In genomic region chr6:121811106-121811505, GRCh38 we compare ENCODE assay signal across 14 cellular contexts.
DNase-seq lines count a peak whose midpoint lies in the region; ATAC-seq and TF ChIP-seq lines count a peak whose summit lies in the region.
"Had no signal": no experiment of that assay in that cellular context is flagged by ENCODE, and none has a peak within 500 bp of the region (broad histone marks: within the 10 kb centered on the region; RNA-seq: fewer than 3 reads in every experiment).

No MANE protein-coding gene starts in this region.

- ATAC-seq in IMR-90 (ENCODE audit: low read depth) (no peak), HG02588 (IDR thresholded peaks at IDR 0.05; ENCODE audit: unreplicated experiment) (no peak)
- ATAC-seq: CD8-positive, alpha-beta T cell had no signal

- H2BK20ac ChIP-seq in IMR-90 (ENCODE audit: low read depth, low read length): peak overlapping the region; percentile 24; the same call in 1 of the 2 replicates

- H2AK9ac ChIP-seq in IMR-90 (replicated peaks; ENCODE audit: low read depth, low read length, poor library complexity): no peak overlapping the region

- dilution Hi-C loops in IMR-90 (cut with HindIII; ENCODE audit: low sequenced_read_pairs, unreplicated experiment): no loop called here

- peaks cover 24% of the 10 kb centered on the region for H3K4me1 Mint-ChIP-seq in endodermal cell
- H3K4me1 Mint-ChIP-seq in nephron progenitor cell: peaks cover 47% of the 10 kb centered on the region
- H3K4me1 Mint-ChIP-seq: B cell had no signal

- H3K4me1 ChIP-seq in IMR-90 (ENCODE audit: control insufficient read depth, insufficient read depth, low read length): peaks cover 12% of the 10 kb centered on the region
- peaks cover 5% of the 10 kb centered on the region for H3K4me1 ChIP-seq in endodermal cell (ENCODE audit: control insufficient read depth, insufficient read depth, low read length)
- H3K4me1 ChIP-seq in colonic mucosa: no peaks in the 10 kb centered on the region
- peaks cover 0 to 7% of the 10 kb centered on the region in 2 donors for H3K4me1 ChIP-seq in adrenal gland (replicated peaks in 1 of 2)
- H3K4me1 ChIP-seq: BLaER1 treated with 17β-estradiol and CSF1 and Interleukin-3, amounts not matched to agents 10 nM and 100 nM; HAP-1 had no signal

- no peak overlapping the region for H3K14ac ChIP-seq in IMR-90 (replicated peaks; ENCODE audit: low read depth, low read length)

- H3K4me3 Mint-ChIP-seq in endodermal cell: no peak overlapping the region
- H3K4me3 Mint-ChIP-seq in nephron progenitor cell: no peak overlapping the region
- H3K4me3 Mint-ChIP-seq: B cell; CD8-positive, alpha-beta T cell had no signal

- WGBS in IMR-90 (ENCODE audit: extremely low coverage in 2 of 2, insufficient read length in 1 of 2), 2 experiments: no CpG with 5 or more reads among the region's 3 CpGs
- 80 to 85% methylated on average over 2 to 3 of the region's 3 CpGs for WGBS in endodermal cell (ENCODE audit: insufficient coverage in 1 of 2, insufficient read length in 1 of 2), 2 experiments
- WGBS in adrenal gland, 4 donors: 80 to 93% (median 87%) methylated on average over 3 of the region's 3 CpGs

- no peaks in the 10 kb centered on the region for H3K9me3 ChIP-seq in IMR-90 (ENCODE audit: control insufficient read depth, insufficient read depth, low read length)
- peaks cover 17% of the 10 kb centered on the region for H3K9me3 ChIP-seq in endodermal cell (ENCODE audit: control insufficient read depth, low read length)
- H3K9me3 ChIP-seq in colonic mucosa: no peaks in the 10 kb centered on the region
- H3K9me3 ChIP-seq in adrenal gland (replicated peaks in 1 of 3): no peaks in the 10 kb centered on the region
- H3K9me3 ChIP-seq: BLaER1 treated with 17β-estradiol and CSF1 and Interleukin-3, amounts not matched to agents 10 nM and 100 nM; HAP-1 had no signal

- H3K79me1 ChIP-seq in IMR-90 (ENCODE audit: low read depth in 1 of 2, low read length in 2 of 2): no peaks in the 10 kb centered on the region

- peak overlapping the region; percentile 36; the same call in 1 of the 2 replicates for H4K91ac ChIP-seq in IMR-90 (ENCODE audit: insufficient read depth, low read depth, low read length)

- H3K9me3 Mint-ChIP-seq in endodermal cell: peaks cover 14% of the 10 kb centered on the region
- peaks cover 10% of the 10 kb centered on the region for H3K9me3 Mint-ChIP-seq in nephron progenitor cell
- H3K9me3 Mint-ChIP-seq: CD8-positive, alpha-beta T cell had no signal

- H2BK120ac ChIP-seq in IMR-90 (ENCODE audit: low read depth, low read length): peak overlapping the region; percentile 89

- H3K4me3 ChIP-seq in IMR-90 (ENCODE audit: insufficient read depth, low read depth, low read length): no peak overlapping the region
- no peak overlapping the region for H3K4me3 ChIP-seq in endodermal cell (ENCODE audit: low read length)
- no peak overlapping the region for H3K4me3 ChIP-seq in colonic mucosa
- no peak overlapping the region for H3K4me3 ChIP-seq in adrenal gland
- H3K4me3 ChIP-seq: BLaER1 treated with 17β-estradiol and CSF1 and Interleukin-3, amounts not matched to agents 10 nM and 100 nM; GM23248; HAP-1 had no signal

- POLR2A ChIA-PET in IMR-90 (lab: Charles Lee; ENCODE audit: unreplicated experiment): no interaction called here

- peak overlapping the region; percentile 16; the same call in 1 of the 2 replicates for H3K27ac ChIP-seq in IMR-90 (ENCODE audit: insufficient read depth, low read length)
- no peak overlapping the region for H3K27ac ChIP-seq in endodermal cell (ENCODE audit: low read depth, low read length)
- no peak overlapping the region for H3K27ac ChIP-seq in colonic mucosa
- H3K27ac ChIP-seq in adrenal gland: no peak overlapping the region
- H3K27ac ChIP-seq: BLaER1 treated with 17β-estradiol and CSF1 and Interleukin-3, amounts not matched to agents 10 nM and 100 nM; GM23248 had no signal

- peak overlapping the region; percentile 77 for H3K18ac ChIP-seq in IMR-90 (ENCODE audit: low read depth, low read length)

- intact Hi-C loops in IMR-90 (cut with micrococcal nuclease) (no loop called here), colonic mucosa (cut with DNase I) (no loop called here), adrenal gland (cut with DNase I) (no loop called here)

- H3K36me3 Mint-ChIP-seq in endodermal cell (ENCODE audit: low read depth) (peaks cover 10% of the 10 kb centered on the region), nephron progenitor cell (ENCODE audit: low read depth) (peaks cover 6% of the 10 kb centered on the region)
- H3K36me3 Mint-ChIP-seq: CD8-positive, alpha-beta T cell had no signal

- no peaks in the 10 kb centered on the region for H4K20me1 ChIP-seq in IMR-90 (ENCODE audit: insufficient read depth, low read length)
- H4K20me1 ChIP-seq: BLaER1 treated with 17β-estradiol and CSF1 and Interleukin-3, amounts not matched to agents 10 nM and 100 nM had no signal

- H3K36me3 ChIP-seq in IMR-90 (ENCODE audit: control insufficient read depth, insufficient read depth, low read length) (no peaks in the 10 kb centered on the region), endodermal cell (ENCODE audit: control insufficient read depth, insufficient read depth, low read length) (no peaks in the 10 kb centered on the region), colonic mucosa (no peaks in the 10 kb centered on the region), adrenal gland (replicated peaks in 1 of 2) (no peaks in the 10 kb centered on the region)
- H3K36me3 ChIP-seq: BLaER1 treated with 17β-estradiol and CSF1 and Interleukin-3, amounts not matched to agents 10 nM and 100 nM; HAP-1 had no signal

- peaks cover 2% of the 10 kb centered on the region for H3K9me1 ChIP-seq in IMR-90 (ENCODE audit: insufficient read depth, low read length)

- H3K27me3 Mint-ChIP-seq in endodermal cell (ENCODE audit: insufficient read depth): no peaks in the 10 kb centered on the region
- no peaks in the 10 kb centered on the region for H3K27me3 Mint-ChIP-seq in nephron progenitor cell (ENCODE audit: low read depth, poor library complexity)
- H3K27me3 Mint-ChIP-seq: B cell had no signal

- H3K27me3 ChIP-seq in IMR-90 (ENCODE audit: control insufficient read depth, insufficient read depth, low read length) (no peaks in the 10 kb centered on the region), endodermal cell (ENCODE audit: control insufficient read depth, insufficient read depth, low read length, poor library complexity, severe bottlenecking) (no peaks in the 10 kb centered on the region), colonic mucosa (no peaks in the 10 kb centered on the region), adrenal gland (no peaks in the 10 kb centered on the region)
- H3K27me3 ChIP-seq: BLaER1 treated with 17β-estradiol and CSF1 and Interleukin-3, amounts not matched to agents 10 nM and 100 nM had no signal

- H3K9ac ChIP-seq in IMR-90 (ENCODE audit: low read depth, low read length) (no peak overlapping the region), endodermal cell (ENCODE audit: extremely low read depth, low read length, poor library complexity, severe bottlenecking) (no peak overlapping the region), colonic mucosa (ENCODE audit: low read depth in 2 of 2, low read length in 2 of 2) (no peak overlapping the region)
- H3K9ac ChIP-seq: BLaER1 treated with 17β-estradiol and CSF1 and Interleukin-3, amounts not matched to agents 10 nM and 100 nM; GM23248 had no signal

- TF ChIP-seq CTCF in IMR-90 (conservative IDR thresholded peaks at IDR 0.05; ENCODE audit: low read depth, low read length) (no peak), endodermal cell (conservative IDR thresholded peaks at IDR 0.05) (no peak), nephron progenitor cell (IDR thresholded peaks at IDR 0.05) (no peak), colonic mucosa (IDR thresholded peaks at IDR 0.05) (no peak), adrenal gland (IDR thresholded peaks at IDR 0.05) (no peak)

- in situ Hi-C loops in IMR-90 (cut with MboI; ENCODE audit: low sequenced_read_pairs): no loop called here

- no peak overlapping the region for H2AFZ ChIP-seq in IMR-90 (replicated peaks; ENCODE audit: low read length, poor library complexity)
- H2AFZ ChIP-seq: GM23248 had no signal

- CTCF ChIA-PET in IMR-90 (lab: Yijun Ruan, JAX): no interaction called here

- H3K27ac Mint-ChIP-seq in endodermal cell (peak overlapping the region; percentile 30), nephron progenitor cell (peak overlapping the region; percentile 94)
- H3K27ac Mint-ChIP-seq: B cell; CD8-positive, alpha-beta T cell had no signal

- no peak overlapping the region for H3K4me2 ChIP-seq in IMR-90 (ENCODE audit: low read depth, low read length)
- H3K4me2 ChIP-seq: BLaER1 treated with 17β-estradiol and CSF1 and Interleukin-3, amounts not matched to agents 10 nM and 100 nM had no signal

- DNase-seq in IMR-90: no peak
- DNase-seq in endodermal cell: no peak
- DNase-seq in nephron progenitor cell: no peak
- DNase-seq in colonic mucosa: no peak
- no peak for DNase-seq in adrenal gland
- no peak for DNase-seq in NCI-H128 (lab: John Stamatoyannopoulos, UW; ENCODE audit: unreplicated experiment)
- DNase-seq: Calu3; CD8-positive, alpha-beta T cell; DMS79 treated with DMSO at 0.1 percent for 48 hours; GM23248 had no signal

- H4K5ac ChIP-seq in IMR-90 (ENCODE audit: low read depth, low read length): peak overlapping the region; percentile 80; the same call in 1 of the 2 replicates

- peak overlapping the region; percentile 5 for H2BK5ac ChIP-seq in IMR-90 (ENCODE audit: low read depth, low read length, poor library complexity, severe bottlenecking)

- H2BK15ac ChIP-seq in IMR-90 (ENCODE audit: low read depth, low read length): peak overlapping the region; percentile 89; the same call in 1 of the 3 replicates

- no peak overlapping the region for H3K56ac ChIP-seq in IMR-90 (ENCODE audit: extremely low read depth, insufficient read depth, low read length)

- no peak for TF ChIP-seq RAD21 in IMR-90 (IDR thresholded peaks at IDR 0.05; ENCODE audit: low read length)

- H4K8ac ChIP-seq in IMR-90 (ENCODE audit: low read depth in 2 of 2, low read length in 2 of 2): peak overlapping the region; percentile 21 to 30; a peak in 2 of 4 replicates

- TF ChIP-seq POLR2A in IMR-90 (IDR thresholded peaks at IDR 0.05; ENCODE audit: low read depth, low read length): no peak
- TF ChIP-seq POLR2A in adrenal gland (IDR thresholded peaks at IDR 0.05): no peak

- H3K4ac ChIP-seq in IMR-90 (ENCODE audit: low read depth, low read length): peak overlapping the region; percentile 15; the same call in 1 of the 2 replicates

- BruUV-seq in IMR-90 (replicated peaks; lab: Mats Ljungman, UMichigan): no TSS peak

- H3K23ac ChIP-seq in IMR-90 (ENCODE audit: low read depth, low read length): no peak overlapping the region

- peak overlapping the region; percentile 58; the same call in 1 of the 2 replicates for H2AK5ac ChIP-seq in IMR-90 (ENCODE audit: low read depth, low read length)

TF ChIP-seq in IMR-90, 13 proteins besides CTCF, POLR2A, EP300 and RAD21 (continues in another document):
- TF ChIP-seq MAZ (IDR thresholded peaks at IDR 0.05; ENCODE audit: borderline replicate concordance, low read depth, low read length): no peak
- TF ChIP-seq CEBPB (IDR thresholded peaks at IDR 0.05; ENCODE audit: low read depth, low read length): no peak
- TF ChIP-seq RCOR1 (IDR thresholded peaks at IDR 0.05; ENCODE audit: insufficient replicate concordance, low read length): no peak
- TF ChIP-seq SMC3 (IDR thresholded peaks at IDR 0.05; ENCODE audit: low read depth, low read length): no peak
- no peak for TF ChIP-seq CHD1 (IDR thresholded peaks at IDR 0.05; ENCODE audit: low read depth, low read length)
- TF ChIP-seq RFX5 (IDR thresholded peaks at IDR 0.05; ENCODE audit: low read depth, low read length): no peak
